Comparison of ENCODE assay signal across 8 cellular contexts in the genomic region with DNA sequence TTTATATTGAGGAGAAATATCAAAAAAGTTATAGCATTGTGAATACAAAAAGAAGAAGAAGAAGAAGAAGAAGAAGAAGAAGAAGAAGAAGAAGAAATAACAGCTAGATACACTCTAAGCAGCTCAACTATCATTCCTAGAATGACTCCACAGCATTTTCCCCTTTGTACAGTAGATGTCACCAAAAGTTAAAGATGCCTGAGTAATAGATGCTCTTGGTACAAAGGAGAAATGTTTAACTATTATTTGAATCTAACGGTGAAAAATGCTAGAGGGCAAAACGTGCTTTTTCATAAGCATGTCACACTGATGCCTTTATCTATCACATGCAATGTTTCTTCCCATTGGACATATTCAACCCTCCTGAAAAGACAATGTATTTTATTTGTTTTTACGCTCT.
DNase-seq lines count a peak whose midpoint lies in the region; ATAC-seq, FAIRE-seq and TF ChIP-seq lines count a peak whose summit lies in the region.

No MANE protein-coding gene starts in this region.

- H3K36me3 ChIP-seq in aorta (ENCODE audit: control insufficient read depth in 1 of 2, insufficient read depth in 2 of 2, low read length in 1 of 2), result no peaks in the 10 kb centered on the region

- peaks cover 4% of the 10 kb centered on the region for H3K9me3 ChIP-seq in aorta (ENCODE audit: control insufficient read depth, low read length)

- H3K4me3 Mint-ChIP-seq in activated T-cell treated with anti-CD3 and anti-CD28 coated beads, Interleukin-2, amount 50 U/mL, for 4 hours, result no peak overlapping the region

- peaks cover 0 to 1% of the 10 kb centered on the region in 2 donors for H3K27me3 ChIP-seq in aorta (ENCODE audit: control insufficient read depth in 1 of 2, insufficient read depth in 2 of 2, low read length in 1 of 2)

- no peak overlapping the region for H3K4me3 ChIP-seq in HFF-Myc (replicated peaks; ENCODE audit: low read depth, low read length)
- H3K4me3 ChIP-seq in aorta (ENCODE audit: low read length in 2 of 2), result no peak overlapping the region

- H3K4me1 ChIP-seq in aorta (ENCODE audit: control insufficient read depth in 1 of 2, insufficient read depth in 2 of 2, low read length in 2 of 2), result no peaks in the 10 kb centered on the region

- H3K4me1 Mint-ChIP-seq in activated T-cell treated with anti-CD3 and anti-CD28 coated beads, Interleukin-2, amount 50 U/mL, for 4 hours (ENCODE audit: low read depth), result no peaks in the 10 kb centered on the region

- peak; percentile 46 for TF ChIP-seq CTCF in D721Med (IDR thresholded peaks at IDR 0.05; ENCODE audit: insufficient read depth, missing control alignments)
- peak; percentile 42 for TF ChIP-seq CTCF in HFF-Myc (IDR thresholded peaks at IDR 0.05; ENCODE audit: low read depth, low read length, missing control alignments)

- intact Hi-C loops in aorta (cut with DNase I) (no loop called here), Right ventricle myocardium inferior (cut with DNase I) (no loop called here)

- no peak for FAIRE-seq in D721Med (lab: Jason Lieb, UNC)

- H3K27ac ChIP-seq in aorta (ENCODE audit: low read depth in 1 of 2, low read length in 2 of 2), result no peak overlapping the region

- 39 to 44% methylated on average over 3 of the region's 3 CpGs for WGBS in aorta, 2 donors

- no peaks in the 10 kb centered on the region for H3K36me3 Mint-ChIP-seq in activated T-cell treated with anti-CD3 and anti-CD28 coated beads, Interleukin-2, amount 50 U/mL, for 4 hours (ENCODE audit: insufficient read depth)

- DNase-seq in D721Med (ENCODE audit: insufficient read length, low spot score) (no peak), HFF-Myc (ENCODE audit: extremely low read depth, low read depth) (peak; percentile 30), RPMI7951 (ENCODE audit: low read depth) (peak; percentile 19), iris pigment epithelial cell (ENCODE audit: low read depth) (peak; percentile 61), aorta (no peak), Right ventricle myocardium inferior (ENCODE audit: missing footprints) (no peak)
- DNase-seq in activated T-cell treated with anti-CD3 and anti-CD28 coated beads, Interleukin-2, amount 50 U/mL, for 4 hours, result no peak

- no peak for ATAC-seq in activated T-cell treated with anti-CD3 and anti-CD28 coated beads, Interleukin-2, amount 50 U/mL, for 4 hours
- ATAC-seq in aorta (ENCODE audit: low FRiP score) (no peak), HG02763 (IDR thresholded peaks at IDR 0.05; ENCODE audit: unreplicated experiment) (no peak), Right ventricle myocardium inferior (no peak)

- peaks cover 1% of the 10 kb centered on the region for H3K9me3 Mint-ChIP-seq in activated T-cell treated with anti-CD3 and anti-CD28 coated beads, Interleukin-2, amount 50 U/mL, for 4 hours

- no peaks in the 10 kb centered on the region for H3K27me3 Mint-ChIP-seq in activated T-cell treated with anti-CD3 and anti-CD28 coated beads, Interleukin-2, amount 50 U/mL, for 4 hours (ENCODE audit: low read depth)

Comparison
In these comparisons a context has a peak if more than half of its experiments do, and no peak if none do; other contexts are left out.
1. DNase-seq: peak in HFF-Myc (single experiment), RPMI7951 (single experiment) and iris pigment epithelial cell (single experiment); none in D721Med (single experiment), activated T-cell treated with anti-CD3 and anti-CD28 coated beads, Interleukin-2, amount 50 U/mL, for 4 hours (single experiment), aorta (0 of 2) and Right ventricle myocardium inferior (single experiment).